8 cellular contexts compared by ENCODE assay signal in the genomic region with DNA sequence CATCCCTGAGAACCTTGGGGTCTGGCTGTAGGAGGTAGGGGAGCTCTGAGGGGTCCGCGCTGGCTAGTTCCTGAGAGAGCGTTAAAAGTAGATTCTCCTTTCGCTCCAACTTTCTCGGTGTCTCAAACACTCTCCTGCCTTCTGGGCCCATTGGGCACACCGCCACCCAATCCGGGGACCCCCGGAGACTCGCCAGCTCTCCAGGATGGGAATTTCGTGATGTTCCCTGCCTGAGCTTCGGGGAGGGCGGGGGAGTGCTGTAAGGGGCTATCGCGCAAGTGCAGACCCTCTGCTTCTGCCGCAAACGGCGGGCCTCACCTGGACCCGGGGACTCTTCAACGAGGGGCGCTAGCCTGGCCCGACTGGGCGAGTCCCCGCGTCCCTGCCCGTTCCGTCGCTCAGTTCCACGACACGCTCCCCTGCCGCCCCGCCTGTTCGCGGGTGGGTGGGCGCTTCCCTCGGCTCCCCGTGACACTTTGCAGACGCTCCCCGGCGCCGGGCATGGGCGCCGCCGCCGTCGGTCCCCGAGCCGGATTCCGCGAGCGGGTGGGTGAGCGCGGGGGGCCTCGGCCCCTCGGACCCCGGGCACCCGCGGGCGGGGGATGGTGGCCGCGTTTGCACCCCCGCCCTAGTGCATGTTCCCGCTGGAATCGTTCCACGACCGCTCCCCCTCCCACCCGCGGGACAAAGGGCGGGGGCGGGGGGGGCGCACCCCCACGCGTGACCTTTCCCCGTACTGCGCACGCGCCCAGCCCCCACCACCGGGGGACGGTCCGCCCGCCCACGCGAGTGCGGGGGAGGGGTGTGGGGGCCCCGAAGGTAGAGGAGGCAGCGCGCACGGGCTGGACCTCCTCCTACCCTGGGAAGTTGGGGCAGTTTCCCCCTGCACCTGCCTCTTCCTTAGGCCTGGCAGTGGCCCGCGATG. TPM values are rescaled to one million over a fixed set of nuclear protein-coding genes. Genes with fewer than 3 reads are reported as not detected.
DNase-seq lines count a peak whose midpoint lies in the region; ATAC-seq and TF ChIP-seq lines count a peak whose summit lies in the region.

A gene (plus strand): TSS at position 481 of the 925 bp plus-strand sequence. CDS start 835 bp downstream, outside the sequence.

- H3K4me3 ChIP-seq in HUES64 (ENCODE audit: low read length) = peak within 1 kb of the TSS; percentile 76
- H3K4me3 ChIP-seq in heart right ventricle = peak within 1 kb of the TSS; percentile 77 to 98 (median 88)
- peak within 1 kb of the TSS; percentile 63 for H3K4me3 ChIP-seq in ovary

- H3K9ac ChIP-seq in HUES64 (ENCODE audit: low read depth, low read length) = peak within 1 kb of the TSS; percentile 90

- H3K4me1 ChIP-seq in HUES64 (ENCODE audit: insufficient read depth, low read length) (peaks cover 2% of the 10 kb centered on the region; the same call in 1 of the 2 replicates), heart right ventricle (peaks cover 14 to 54% (median 40%) of the 10 kb centered on the region in 9 donors), ovary (ENCODE audit: insufficient read depth) (peaks cover 11% of the 10 kb centered on the region)

- H3K27me3 ChIP-seq in HUES64 (ENCODE audit: insufficient read depth, low read length) = no peaks in the 10 kb centered on the region
- no peaks in the 10 kb centered on the region for H3K27me3 ChIP-seq in heart right ventricle
- H3K27me3 ChIP-seq in ovary = no peaks in the 10 kb centered on the region

- TF ChIP-seq POLR2A in ovary (IDR thresholded peaks at IDR 0.05) = no peak

- TF ChIP-seq CTCF in heart right ventricle (IDR thresholded peaks at IDR 0.05) (no peak), ovary (IDR thresholded peaks at IDR 0.05) (no peak)

- peaks cover 14% of the 10 kb centered on the region for H3K36me3 ChIP-seq in HUES64 (ENCODE audit: insufficient read depth, low read length)
- H3K36me3 ChIP-seq in heart right ventricle = peaks cover 0 to 32% (median 8%) of the 10 kb centered on the region in 9 donors
- H3K36me3 ChIP-seq in ovary = no peaks in the 10 kb centered on the region

- DNase-seq in GDM1 (lab: John Stamatoyannopoulos, UW) (peak; percentile 67), RPMI7951 (ENCODE audit: low read depth) (peak; percentile 73), anterior cingulate cortex (lab: John Stamatoyannopoulos, UW) (peak in 56 of 58 donors; percentile 47 to 89 (median 72)), heart right ventricle (peak; percentile 71 to 79), ovary (peak; percentile 80 to 87 (median 83)), SW480 (ENCODE audit: low spot score) (no peak), A172 (ENCODE audit: low spot score) (no peak)

- no peak for TF ChIP-seq EP300 in ovary (IDR thresholded peaks at IDR 0.05)

- H3K9me3 ChIP-seq in HUES64 (ENCODE audit: insufficient read depth, low read depth, low read length) = no peaks in the 10 kb centered on the region
- H3K9me3 ChIP-seq in heart right ventricle = no peaks in the 10 kb centered on the region
- no peaks in the 10 kb centered on the region for H3K9me3 ChIP-seq in ovary

- ATAC-seq in heart right ventricle = peak; percentile 46 to 69 (median 59)

- peak within 1 kb of the TSS; percentile 85 for H3K27ac ChIP-seq in HUES64 (ENCODE audit: low read depth, low read length)
- peak within 1 kb of the TSS; percentile 70 to 92 (median 88) for H3K27ac ChIP-seq in heart right ventricle
- H3K27ac ChIP-seq in ovary = peak within 1 kb of the TSS; percentile 78 to 85

- WGBS in HUES64 = under 1% methylated on average over 82 of the region's 89 CpGs
- 0 to 1% methylated on average over 77 to 88 of the region's 89 CpGs for WGBS in heart right ventricle, 2 donors
- WGBS in ovary, 3 donors = 0 to 1% (median 1%) methylated on average over 56 to 89 of the region's 89 CpGs

- intact Hi-C loops in heart right ventricle (cut with DNase I) = no loop called here
- intact Hi-C loops in ovary (cut with DNase I) = no loop called here

RNA-seq across cellular contexts. Expression of the gene that starts here (rescaled TPM):
- polyA plus RNA-seq in HUES64 (2013, experiment 1 of 2) = 8.7 TPM
- 12.6 TPM for polyA plus RNA-seq in HUES64 (2013, experiment 2 of 2)
- 3.7 and 5.7 TPM in 2 replicates for total RNA-seq in RPMI7951 (2014; rRNA removed; shearing (Covaris generic))
- 10 to 100 TPM; 12.1 to 20.0 (median 13.3) TPM for total RNA-seq in heart right ventricle
- 10 to 100 TPM; 15.3 to 29.6 TPM for polyA plus RNA-seq in heart right ventricle
- 10 to 100 TPM; 10.6 to 20.2 (median 14.7) TPM for total RNA-seq in ovary
- polyA plus RNA-seq in ovary = 10 to 100 TPM in 1 of 2 donors, 1 to 10 TPM in 1; 3.1 to 13.5 TPM
- total RNA-seq in A172 (2014; rRNA removed; shearing (Covaris generic)) = 2.6 and 6.0 TPM in 2 replicates

Comparison
In these comparisons a context has a peak if more than half of its experiments do, and no peak if none do; other contexts are left out.
1. DNase-seq: peak in GDM1 (single experiment), RPMI7951 (single experiment), anterior cingulate cortex (56 of 58), heart right ventricle (2 of 2) and ovary (5 of 5); none in SW480 (single experiment) and A172 (single experiment).
2. Peak in every context shown above with its lines, with median percentiles within 50 percentile points of each other: H3K27ac ChIP-seq and H3K4me3 ChIP-seq.